In genomic region chr12:12735301-12735700, GRCh38 we compare ENCODE assay signal across 12 cellular contexts. TPM values are rescaled to one million over a fixed set of nuclear protein-coding genes. Genes with fewer than 3 reads are reported as not detected.
A peak's percentile ranks its signal among the peaks of the same experiment; 100 is the strongest.
DNase-seq lines count a peak whose midpoint lies in the region; ATAC-seq and TF ChIP-seq lines count a peak whose summit lies in the region.
"Had no signal": no experiment of that assay in that cellular context is flagged by ENCODE, and none has a peak within 500 bp of the region (broad histone marks: within the 10 kb centered on the region; RNA-seq: fewer than 3 reads in every experiment).

No MANE protein-coding gene starts in this region.

- peaks cover 69% of the 10 kb centered on the region for H3K4me1 Mint-ChIP-seq in activated naive CD4-positive, alpha-beta T cell treated with anti-CD3 and anti-CD28 coated beads, Interleukin-2, amount 10 ng/mL, durations not matched to agents 7 days and 5 days
- peaks cover 67% of the 10 kb centered on the region for H3K4me1 Mint-ChIP-seq in activated CD8-positive, alpha-beta T cell treated with anti-CD3 and anti-CD28 coated beads, Interleukin-2, amount 10 ng/mL, durations not matched to agents 7 days and 5 days (ENCODE audit: low read depth)

- no peaks in the 10 kb centered on the region for H3K36me3 ChIP-seq in tibial artery
- H3K36me3 ChIP-seq: gastroesophageal sphincter had no signal

- peak overlapping the region; percentile 51 for H3K4me3 Mint-ChIP-seq in activated naive CD4-positive, alpha-beta T cell treated with anti-CD3 and anti-CD28 coated beads, Interleukin-2, amount 10 ng/mL, durations not matched to agents 7 days and 5 days
- H3K4me3 Mint-ChIP-seq in activated CD8-positive, alpha-beta T cell treated with anti-CD3 and anti-CD28 coated beads, Interleukin-2, amount 10 ng/mL, durations not matched to agents 7 days and 5 days, result peak overlapping the region; percentile 49
- H3K4me3 Mint-ChIP-seq: activated naive CD4-positive, alpha-beta T cell treated with anti-CD3 and anti-CD28 coated beads for 36 hours had no signal

- TF ChIP-seq CTCF in tibial artery (IDR thresholded peaks at IDR 0.05), result no peak

- H3K9me3 ChIP-seq in tibial artery, result no peaks in the 10 kb centered on the region
- H3K9me3 ChIP-seq: gastroesophageal sphincter had no signal

- H3K36me3 Mint-ChIP-seq in activated naive CD4-positive, alpha-beta T cell treated with anti-CD3 and anti-CD28 coated beads, Interleukin-2, amount 10 ng/mL, durations not matched to agents 7 days and 5 days, result peaks cover 45% of the 10 kb centered on the region
- H3K36me3 Mint-ChIP-seq in activated CD8-positive, alpha-beta T cell treated with anti-CD3 and anti-CD28 coated beads, Interleukin-2, amount 10 ng/mL, durations not matched to agents 7 days and 5 days (ENCODE audit: low read depth), result peaks cover 49% of the 10 kb centered on the region

- H3K27me3 ChIP-seq in tibial artery, result no peaks in the 10 kb centered on the region
- H3K27me3 ChIP-seq: gastroesophageal sphincter had no signal

- H3K27ac Mint-ChIP-seq in activated naive CD4-positive, alpha-beta T cell treated with anti-CD3 and anti-CD28 coated beads, Interleukin-2, amount 10 ng/mL, durations not matched to agents 7 days and 5 days, result peak overlapping the region; percentile 97
- peak overlapping the region; percentile 89 for H3K27ac Mint-ChIP-seq in activated CD8-positive, alpha-beta T cell treated with anti-CD3 and anti-CD28 coated beads, Interleukin-2, amount 10 ng/mL, durations not matched to agents 7 days and 5 days
- H3K27ac Mint-ChIP-seq: activated naive CD4-positive, alpha-beta T cell treated with anti-CD3 and anti-CD28 coated beads for 36 hours had no signal

- no peak overlapping the region for H3K4me3 ChIP-seq in tibial artery
- H3K4me3 ChIP-seq: gastroesophageal sphincter had no signal

- no peak for ATAC-seq in activated CD8-positive, alpha-beta T cell treated with anti-CD3 and anti-CD28 coated beads, Interleukin-2, amount 10 ng/mL, durations not matched to agents 7 days and 5 days
- ATAC-seq: gastroesophageal sphincter had no signal

- H3K27me3 Mint-ChIP-seq in activated naive CD4-positive, alpha-beta T cell treated with anti-CD3 and anti-CD28 coated beads, Interleukin-2, amount 10 ng/mL, durations not matched to agents 7 days and 5 days, result no peaks in the 10 kb centered on the region
- H3K27me3 Mint-ChIP-seq in activated CD8-positive, alpha-beta T cell treated with anti-CD3 and anti-CD28 coated beads, Interleukin-2, amount 10 ng/mL, durations not matched to agents 7 days and 5 days (ENCODE audit: low read depth), result no peaks in the 10 kb centered on the region

- POLR2A ChIA-PET in activated CD8-positive, alpha-beta T cell treated with anti-CD3 and anti-CD28 coated beads, Interleukin-2, amount 10 ng/mL, durations not matched to agents 7 days and 5 days (lab: Charles Lee), result interaction anchor here (3.1 to 5.8 kb wide), 2 partner anchors 14 to 52 kb away, joined by 14 to 516 read pairs; partner anchors contain the start of gene CDKN1B

- peaks cover 0 to 35% (median 19%) of the 10 kb centered on the region in 4 donors for H3K4me1 ChIP-seq in tibial artery

- H3K9me3 Mint-ChIP-seq in activated naive CD4-positive, alpha-beta T cell treated with anti-CD3 and anti-CD28 coated beads, Interleukin-2, amount 10 ng/mL, durations not matched to agents 7 days and 5 days, result no peaks in the 10 kb centered on the region
- H3K9me3 Mint-ChIP-seq in activated CD8-positive, alpha-beta T cell treated with anti-CD3 and anti-CD28 coated beads, Interleukin-2, amount 10 ng/mL, durations not matched to agents 7 days and 5 days (ENCODE audit: insufficient read depth), result no peaks in the 10 kb centered on the region
- H3K9me3 Mint-ChIP-seq: activated naive CD4-positive, alpha-beta T cell treated with anti-CD3 and anti-CD28 coated beads for 36 hours had no signal

- H3K27ac ChIP-seq in tibial artery, result peak overlapping the region; percentile 75 to 76

- intact Hi-C loops in tibial artery (cut with DNase I; ENCODE audit: low total_unique reads), result no loop called here

- CTCF ChIA-PET in activated naive CD4-positive, alpha-beta T cell treated with anti-CD3 and anti-CD28 coated beads, Interleukin-2, amount 10 ng/mL, durations not matched to agents 7 days and 5 days (lab: Charles Lee), result interaction anchor here (0.9 to 1.5 kb wide), 6 partner anchors 10 to 348 kb away, joined by 3 to 4 read pairs (median 3); no protein-coding TSS in a partner anchor
- CTCF ChIA-PET in activated CD8-positive, alpha-beta T cell treated with anti-CD3 and anti-CD28 coated beads, Interleukin-2, amount 10 ng/mL, durations not matched to agents 7 days and 5 days (lab: Charles Lee), result interaction anchor here (0.7 to 4.1 kb wide), 8 partner anchors 9 to 359 kb away, joined by 3 to 66 read pairs (median 15); partner anchors contain the start of gene CDKN1B

- no peak for DNase-seq in activated naive CD4-positive, alpha-beta T cell treated with anti-CD3 and anti-CD28 coated beads, Interleukin-2, amount 10 ng/mL, durations not matched to agents 7 days and 5 days
- DNase-seq in activated naive CD4-positive, alpha-beta T cell treated with Interleukin-2 at 50 U/mL for 16 hours, result no peak
- no peak for DNase-seq in activated CD8-positive, alpha-beta T cell treated with anti-CD3 and anti-CD28 coated beads, Interleukin-2, amount 10 ng/mL, durations not matched to agents 7 days and 5 days
- DNase-seq in islet precursor cell (peak; percentile 71), tibial artery (no peak), NCI-H345 (lab: John Stamatoyannopoulos, UW) (no peak), NCI-H128 (lab: John Stamatoyannopoulos, UW; ENCODE audit: unreplicated experiment) (no peak), NCI-H187 treated with DMSO at 0.1 percent for 48 hours (lab: John Stamatoyannopoulos, UW) (no peak)
- DNase-seq: activated naive CD4-positive, alpha-beta T cell treated with anti-CD3 and anti-CD28 coated beads for 36 hours; GOT3; NCI-H226 had no signal

RNA-seq across cellular contexts. Expression of gene CDKN1B, which starts 18.1 kb away (rescaled TPM):
- 10 to 100 TPM; 90.5 to 96.7 TPM for total RNA-seq in activated CD8-positive, alpha-beta T cell treated with anti-CD3 and anti-CD28 coated beads, Interleukin-2, amount 10 ng/mL, durations not matched to agents 7 days and 5 days

RNA-seq across cellular contexts. Expression of gene GPR19, which starts 39.3 kb away (rescaled TPM):
- total RNA-seq in activated CD8-positive, alpha-beta T cell treated with anti-CD3 and anti-CD28 coated beads, Interleukin-2, amount 10 ng/mL, durations not matched to agents 7 days and 5 days, result 10 to 100 TPM in 1 of 2 experiments, 1 to 10 TPM in 1; 7.9 to 11.0 TPM

RNA-seq across cellular contexts. Expression of gene APOLD1, which starts 50.2 kb away (rescaled TPM):
- 10 to 100 TPM; 11.0 to 11.1 TPM for total RNA-seq in activated CD8-positive, alpha-beta T cell treated with anti-CD3 and anti-CD28 coated beads, Interleukin-2, amount 10 ng/mL, durations not matched to agents 7 days and 5 days
